In genomic region chr20:40486297-40486696, GRCh38 we compare ENCODE assay signal across 31 cellular contexts.
"Had no signal": no experiment of that assay in that cellular context is flagged by ENCODE, and none has a peak within 500 bp of the region (broad histone marks: within the 10 kb centered on the region; RNA-seq: fewer than 3 reads in every experiment).

No MANE protein-coding gene starts in this region.

- H3K4me3 ChIP-seq: ascending aorta, cardiac muscle cell, colonic mucosa, SJCRH30, SK-N-MC had no signal

- FAIRE-seq: TTC549 had no signal

- H3K36me3 ChIP-seq: ascending aorta, cardiac muscle cell, colonic mucosa, SJCRH30 had no signal

- H3K27ac ChIP-seq: ascending aorta, cardiac muscle cell, colonic mucosa, SJCRH30, SK-N-MC had no signal

- H3K4me1 ChIP-seq: ascending aorta, colonic mucosa had no signal

- H3K27me3 ChIP-seq: ascending aorta, cardiac muscle cell, colonic mucosa, SJCRH30 had no signal

- ATAC-seq: activated CD4-positive, alpha-beta T cell treated with anti-CD3 and anti-CD28 coated beads for 36 hours; activated CD4-positive, CD25-positive, alpha-beta regulatory T cell treated with anti-CD3 and anti-CD28 coated beads, Interleukin-2, amount 50 U/mL, for 24 hours; activated CD8-positive, alpha-beta T cell treated with anti-CD3 and anti-CD28 coated beads, Interleukin-2, amount 10 ng/mL, durations not matched to agents 7 days and 5 days; Panc1; WTC11 had no signal

- H3K9me3 ChIP-seq: colonic mucosa, SJCRH30 had no signal

- DNase-seq: activated CD4-positive, alpha-beta T cell treated with anti-CD3 and anti-CD28 coated beads for 36 hours; activated CD4-positive, alpha-beta T cell treated with anti-CD3 and anti-CD28 coated beads, Interleukin-2, amount 10 ng/mL, durations not matched to agents 7 days and 5 days; activated CD4-positive, alpha-beta T cell treated with anti-CD3 and anti-CD28 coated beads, Interleukin-2, amount 50 U/mL, for 48 hours; activated CD8-positive, alpha-beta T cell treated with anti-CD3 and anti-CD28 coated beads, Interleukin-2, amount 10 ng/mL, durations not matched to agents 7 days and 5 days; activated gamma-delta T cell; activated naive CD4-positive, alpha-beta T cell treated with Interleukin-2 at 50 U/mL for 16 hours; activated naive CD8-positive, alpha-beta T cell treated with anti-CD3 and anti-CD28 coated beads, Interleukin-2, amount 10 ng/mL, durations not matched to agents 7 days and 5 days; activated T-cell treated with anti-CD3 and anti-CD28 coated beads, Interleukin-2, amount 50 U/mL, for 24 hours; amygdala; colonic mucosa; Karpas-422; NCI-H1105; NCI-H1417 treated with DMSO at 0.1 percent for 48 hours; NCI-H187 treated with DMSO at 0.1 percent for 48 hours; NCI-H2081; NCI-H2171 treated with DMSO at 0.1 percent for 48 hours; NCI-H2227 treated with DMSO at 0.1 percent for 48 hours; NCI-H446; NCI-H510A treated with DMSO at 0.1 percent for 48 hours; NCI-H69; NCI-H82; SHP77; SJCRH30; T1000 had no signal
